21 cellular contexts compared by ENCODE assay signal in the genomic region with DNA sequence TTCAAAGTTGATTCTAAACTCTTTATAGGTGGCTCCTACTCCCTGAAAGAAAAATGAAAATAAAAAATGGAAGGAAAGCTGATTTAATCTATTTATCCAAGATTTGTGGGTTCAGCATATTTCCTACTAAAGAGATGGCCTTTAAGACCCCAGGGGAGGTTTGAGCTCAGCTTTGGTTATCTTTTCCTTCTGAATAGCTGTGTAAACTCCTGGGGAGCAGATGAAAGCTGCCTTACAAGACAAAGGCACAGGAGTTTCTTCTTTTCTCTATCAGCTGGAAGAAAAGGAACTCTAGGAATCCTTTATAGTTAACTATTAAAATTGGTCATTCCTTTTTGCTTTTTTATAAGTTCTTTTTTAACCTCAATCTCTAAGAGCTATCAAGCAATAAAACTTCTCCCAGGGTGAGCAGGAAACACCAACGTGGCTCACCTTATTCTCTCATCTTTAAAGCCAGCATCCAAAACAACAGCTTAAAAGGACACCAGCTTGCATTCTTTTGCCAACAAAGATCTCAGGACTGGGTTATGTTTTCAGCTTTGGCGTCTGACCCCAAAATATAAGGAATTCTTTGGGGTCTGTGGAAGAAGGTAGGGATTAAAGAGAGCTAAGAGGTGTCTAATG.
DNase-seq lines count a peak whose midpoint lies in the region; ATAC-seq, FAIRE-seq and TF ChIP-seq lines count a peak whose summit lies in the region.
"Had no signal": no experiment of that assay in that cellular context is flagged by ENCODE, and none has a peak within 500 bp of the region (broad histone marks: within the 10 kb centered on the region; RNA-seq: fewer than 3 reads in every experiment).

No MANE protein-coding gene starts in this region.

- H2AFZ ChIP-seq in astrocyte (ENCODE audit: low read depth, low read length) = no peak overlapping the region

- H3K27me3 Mint-ChIP-seq in astrocyte (ENCODE audit: low read depth, unreplicated experiment) = peaks cover 3% of the 10 kb centered on the region

- peak overlapping the region; percentile 8 for H2BK5ac ChIP-seq in mesendoderm (ENCODE audit: low read length)

- no peak overlapping the region for H3K4me3 Mint-ChIP-seq in astrocyte (ENCODE audit: unreplicated experiment)
- H3K4me3 Mint-ChIP-seq: CD8-positive, alpha-beta T cell; nephron had no signal

- peak; percentile 33 for DNase-seq in ELF-1 (ENCODE audit: low read depth, low spot score)
- DNase-seq in astrocyte (ENCODE audit: low read depth) = no peak
- DNase-seq in mesendoderm = peak; percentile 87
- DNase-seq in foreskin keratinocyte = no peak
- DNase-seq in CD1c-positive myeloid dendritic cell (ENCODE audit: extremely low spot score) = no peak
- DNase-seq: CD8-positive, alpha-beta T cell; cerebellar nuclear complex; erythroblast; hippocampal formation; NCI-H2171; NCI-H526; stimulated activated naive CD4-positive, alpha-beta T cell treated with Interleukin-2 at 50 U/mL for 16 hours; T-helper 1 cell; testis had no signal

- peak overlapping the region; percentile 75 for H3K18ac ChIP-seq in mesendoderm (ENCODE audit: low read length)

- no peak overlapping the region for H3K56ac ChIP-seq in mesendoderm (ENCODE audit: low read length)

- WGBS in mesendoderm (ENCODE audit: extremely low coverage, insufficient coverage, low lambda C conversion rate) = no CpG with 5 or more reads among the region's 2 CpGs

- FAIRE-seq in astrocyte (lab: Jason Lieb, UNC) = no peak
- FAIRE-seq: TTC549 had no signal

- H3K9me3 ChIP-seq in HUES6 (ENCODE audit: control insufficient read depth, insufficient read depth, low read depth, low read length) (no peaks in the 10 kb centered on the region), astrocyte (ENCODE audit: insufficient read depth, low read depth, low read length) (no peaks in the 10 kb centered on the region)
- H3K9me3 ChIP-seq: body of pancreas, testis had no signal

- H4K5ac ChIP-seq in mesendoderm (ENCODE audit: low read length) = no peak overlapping the region

- H3K4me2 ChIP-seq in astrocyte (ENCODE audit: low read length) (peak overlapping the region; percentile 14), mesendoderm (ENCODE audit: low read length) (peak overlapping the region; percentile 19)

- H3K36me3 Mint-ChIP-seq in astrocyte (ENCODE audit: low read depth, unreplicated experiment) = no peaks in the 10 kb centered on the region
- H3K36me3 Mint-ChIP-seq: CD8-positive, alpha-beta T cell had no signal

- ATAC-seq in foreskin keratinocyte (no peak), HG03521 (IDR thresholded peaks at IDR 0.05; ENCODE audit: unreplicated experiment) (no peak)
- ATAC-seq: body of pancreas; CD8-positive, alpha-beta T cell; sciatic nerve had no signal

- H3K9ac ChIP-seq in HUES6 (ENCODE audit: low read length) (no peak overlapping the region), astrocyte (ENCODE audit: low read length) (no peak overlapping the region), mesendoderm (ENCODE audit: low read length) (no peak overlapping the region)

- H4K8ac ChIP-seq in mesendoderm (ENCODE audit: low read depth, low read length) = no peak overlapping the region

- H4K20me1 ChIP-seq in astrocyte (ENCODE audit: insufficient read depth, low read length) = no peaks in the 10 kb centered on the region

- peak overlapping the region; percentile 87 for H3K4ac ChIP-seq in mesendoderm (ENCODE audit: low read depth, low read length)

- H3K36me3 ChIP-seq in HUES6 (ENCODE audit: control insufficient read depth, insufficient read depth, low read length) = no peaks in the 10 kb centered on the region
- H3K36me3 ChIP-seq in astrocyte (ENCODE audit: insufficient read depth, low read length) = no peaks in the 10 kb centered on the region
- H3K36me3 ChIP-seq in mesendoderm (ENCODE audit: control insufficient read depth, insufficient read depth, low read length) = no peaks in the 10 kb centered on the region
- H3K36me3 ChIP-seq: SJCRH30 had no signal

- peaks cover 8% of the 10 kb centered on the region; the same call in 1 of the 2 replicates for H3K27me3 ChIP-seq in HUES6 (ENCODE audit: control insufficient read depth, insufficient read depth, low read length)
- no peaks in the 10 kb centered on the region for H3K27me3 ChIP-seq in astrocyte (ENCODE audit: insufficient read depth, low read length)
- H3K27me3 ChIP-seq in mesendoderm (ENCODE audit: insufficient read depth, low read length, poor library complexity) = no peaks in the 10 kb centered on the region
- H3K27me3 ChIP-seq in foreskin keratinocyte = no peaks in the 10 kb centered on the region
- H3K27me3 ChIP-seq: body of pancreas, SJCRH30, testis had no signal

- peaks cover 12% of the 10 kb centered on the region for H3K4me1 Mint-ChIP-seq in astrocyte (ENCODE audit: low read depth, unreplicated experiment)

- peaks cover 31% of the 10 kb centered on the region for H3K4me1 ChIP-seq in HUES6 (ENCODE audit: control insufficient read depth, insufficient read depth, low read length)
- peaks cover 6% of the 10 kb centered on the region for H3K4me1 ChIP-seq in astrocyte (ENCODE audit: insufficient read depth, low read length)
- H3K4me1 ChIP-seq in mesendoderm (ENCODE audit: control insufficient read depth, low read depth, low read length) = peaks cover 6% of the 10 kb centered on the region
- no peaks in the 10 kb centered on the region for H3K4me1 ChIP-seq in foreskin keratinocyte
- H3K4me1 ChIP-seq: body of pancreas, testis had no signal

- peak overlapping the region; percentile 15; the same call in 1 of the 2 replicates for H3K4me3 ChIP-seq in HUES6 (ENCODE audit: low read depth, low read length)
- H3K4me3 ChIP-seq in astrocyte (ENCODE audit: insufficient read depth, low read depth, low read length) = no peak overlapping the region
- H3K4me3 ChIP-seq in mesendoderm (ENCODE audit: low read length) = no peak overlapping the region
- H3K4me3 ChIP-seq: body of pancreas, SJCRH30, testis had no signal

- TF ChIP-seq CTCF in astrocyte (IDR thresholded peaks at IDR 0.05; ENCODE audit: insufficient read depth, low read depth, low read length) (no peak), foreskin keratinocyte (conservative IDR thresholded peaks at IDR 0.05) (no peak)

- H3K27ac ChIP-seq in HUES6 (ENCODE audit: low read depth, low read length) (peak overlapping the region; percentile 51; the same call in 1 of the 2 replicates), astrocyte (ENCODE audit: low read depth, low read length) (no peak overlapping the region), mesendoderm (ENCODE audit: low read depth, low read length) (peak overlapping the region; percentile 38), foreskin keratinocyte (no peak overlapping the region)
- H3K27ac ChIP-seq: body of pancreas, SJCRH30, testis had no signal

- no peak overlapping the region for H3K27ac Mint-ChIP-seq in astrocyte (ENCODE audit: unreplicated experiment)
- H3K27ac Mint-ChIP-seq: CD8-positive, alpha-beta T cell had no signal

- H2BK120ac ChIP-seq in mesendoderm (ENCODE audit: low read depth, low read length) = no peak overlapping the region

- H2AK5ac ChIP-seq in mesendoderm (ENCODE audit: low read length) = no peak overlapping the region

- H3K79me2 ChIP-seq in astrocyte (ENCODE audit: insufficient read depth, low read length) = no peaks in the 10 kb centered on the region
- no peaks in the 10 kb centered on the region for H3K79me2 ChIP-seq in mesendoderm (ENCODE audit: control insufficient read depth, insufficient read depth, low read length)

- H3K9me3 Mint-ChIP-seq in astrocyte (ENCODE audit: unreplicated experiment) = peaks cover 2% of the 10 kb centered on the region

- H2BK15ac ChIP-seq in mesendoderm (replicated peaks; ENCODE audit: low read depth) = peak overlapping the region; percentile 12

- H3K79me1 ChIP-seq in mesendoderm (ENCODE audit: low read length) = no peaks in the 10 kb centered on the region

- H3K23ac ChIP-seq in mesendoderm (ENCODE audit: low read length) = no peak overlapping the region

Comparison
In these comparisons a context has a peak if more than half of its experiments do, and no peak if none do; other contexts are left out.
1. DNase-seq: peak in ELF-1 (single experiment) and mesendoderm (single experiment); none in astrocyte (single experiment), foreskin keratinocyte (0 of 2) and CD1c-positive myeloid dendritic cell (single experiment).
2. H3K27ac ChIP-seq: peak in HUES6 (single experiment) and mesendoderm (single experiment); none in astrocyte (single experiment) and foreskin keratinocyte (single experiment).